ENCODE assay signal across 8 cellular contexts in genomic region chr12:60257063-60257462, GRCh38.
DNase-seq lines count a peak whose midpoint lies in the region; ATAC-seq and TF ChIP-seq lines count a peak whose summit lies in the region.

No MANE protein-coding gene starts in this region.

- no peak overlapping the region for H3K4me2 ChIP-seq in fibroblast of lung (ENCODE audit: extremely low read depth, insufficient read depth, low read length)

- no peak overlapping the region for H3K27ac ChIP-seq in RWPE1
- no peak overlapping the region for H3K27ac ChIP-seq in fibroblast of lung (ENCODE audit: insufficient read depth, low read length)
- H3K27ac ChIP-seq in tibial nerve, result no peak overlapping the region
- no peak overlapping the region for H3K27ac ChIP-seq in upper lobe of right lung

- intact Hi-C loops in upper lobe of right lung (cut with DNase I), result no loop called here

- TF ChIP-seq POLR2A in tibial nerve (IDR thresholded peaks at IDR 0.05), result no peak

- ATAC-seq in upper lobe of right lung, result no peak

- POLR2A ChIA-PET in RWPE1 (lab: Yijun Ruan, JAX; ENCODE audit: low non-redundant PET), result no interaction called here

- H2AFZ ChIP-seq in fibroblast of lung (ENCODE audit: low read length), result no peak overlapping the region

- H3K4me3 ChIP-seq in fibroblast of lung (replicated peaks in 1 of 4; ENCODE audit: control extremely low read depth in 1 of 4, insufficient read depth in 1 of 4, low read depth in 3 of 4, low read length in 4 of 4) (no peak overlapping the region), tibial nerve (no peak overlapping the region), upper lobe of right lung (no peak overlapping the region)

- 23 to 50% methylated on average over 1 of the region's 1 CpG for WGBS in tibial nerve, 2 donors

- TF ChIP-seq CTCF in RWPE1 (conservative IDR thresholded peaks at IDR 0.05; ENCODE audit: low read depth) (no peak; the same call in 1 of the 2 replicates), fibroblast of lung (conservative IDR thresholded peaks at IDR 0.05 in 1 of 2, IDR thresholded peaks at IDR 0.05 in 1 of 2; ENCODE audit: low read depth in 1 of 2, low read length in 2 of 2) (peak in 1 of 2 donors; percentile 28), tibial nerve (IDR thresholded peaks at IDR 0.05) (no peak), upper lobe of right lung (IDR thresholded peaks at IDR 0.05) (no peak)

- DNase-seq in H4 (ENCODE audit: low spot score) (peak; percentile 70), RWPE1 (ENCODE audit: low spot score) (peak; percentile 33), fibroblast of lung (ENCODE audit: low read depth in 2 of 2) (peak; percentile 79 to 87), retina (peak; percentile 38), tibial nerve (ENCODE audit: low spot score in 2 of 2) (no peak), upper lobe of right lung (no peak), cerebellar nuclear complex (lab: John Stamatoyannopoulos, UW) (no peak)
- DNase-seq in activated naive CD4-positive, alpha-beta T cell treated with anti-CD3 and anti-CD28 coated beads, Interleukin-2, amount 50 U/mL, for 16 hours, result no peak

- no peaks in the 10 kb centered on the region for H3K4me1 ChIP-seq in fibroblast of lung (ENCODE audit: control insufficient read depth, extremely low read depth, insufficient read depth, low read length)
- H3K4me1 ChIP-seq in tibial nerve, result no peaks in the 10 kb centered on the region
- no peaks in the 10 kb centered on the region for H3K4me1 ChIP-seq in upper lobe of right lung

- no peaks in the 10 kb centered on the region for H3K79me2 ChIP-seq in fibroblast of lung (ENCODE audit: control insufficient read depth, insufficient read depth, low read length)

- no peak overlapping the region for H3K9ac ChIP-seq in fibroblast of lung (ENCODE audit: insufficient read depth, low read length)

- H3K9me3 ChIP-seq in fibroblast of lung (ENCODE audit: control insufficient read depth, insufficient read depth, low read depth, low read length) (no peaks in the 10 kb centered on the region), tibial nerve (no peaks in the 10 kb centered on the region), upper lobe of right lung (no peaks in the 10 kb centered on the region)

- CTCF ChIA-PET in RWPE1 (lab: Yijun Ruan, JAX), result interaction anchor here (1.6 kb wide), 1 partner anchor 237 kb away, joined by 4 read pairs; no protein-coding TSS in a partner anchor

- no peak for TF ChIP-seq EP300 in tibial nerve (IDR thresholded peaks at IDR 0.05)

- no peaks in the 10 kb centered on the region for H3K27me3 ChIP-seq in fibroblast of lung (ENCODE audit: control insufficient read depth, insufficient read depth, low read length)
- H3K27me3 ChIP-seq in tibial nerve, result no peaks in the 10 kb centered on the region
- H3K27me3 ChIP-seq in upper lobe of right lung, result no peaks in the 10 kb centered on the region

- H4K20me1 ChIP-seq in fibroblast of lung (ENCODE audit: control insufficient read depth, extremely low read depth, insufficient read depth, low read length), result no peaks in the 10 kb centered on the region

- H3K36me3 ChIP-seq in fibroblast of lung (ENCODE audit: control insufficient read depth, insufficient read depth, low read length), result no peaks in the 10 kb centered on the region
- H3K36me3 ChIP-seq in tibial nerve, result no peaks in the 10 kb centered on the region
- no peaks in the 10 kb centered on the region for H3K36me3 ChIP-seq in upper lobe of right lung

Comparison
In these comparisons a context has a peak if more than half of its experiments do, and no peak if none do; other contexts are left out.
1. DNase-seq: peak in H4 (single experiment), RWPE1 (single experiment), fibroblast of lung (2 of 2) and retina (single experiment); none in activated naive CD4-positive, alpha-beta T cell treated with anti-CD3 and anti-CD28 coated beads, Interleukin-2, amount 50 U/mL, for 16 hours (single experiment), tibial nerve (0 of 2), upper lobe of right lung (single experiment) and cerebellar nuclear complex (0 of 2).